Comparison of ENCODE assay signal across 8 cellular contexts in genomic region chr16:67807148-67807682, GRCh38. TPM values are rescaled to one million over a fixed set of nuclear protein-coding genes. Genes with fewer than 3 reads are reported as not detected.
A peak's percentile ranks its signal among the peaks of the same experiment; 100 is the strongest.
DNase-seq lines count a peak whose midpoint lies in the region; ATAC-seq and TF ChIP-seq lines count a peak whose summit lies in the region.

No MANE protein-coding gene starts in this region.

- no peaks in the 10 kb centered on the region for H3K27me3 ChIP-seq in thyroid gland

- TF ChIP-seq CTCF in thyroid gland (IDR thresholded peaks at IDR 0.05), result peak in 1 of 6 experiments; percentile 18

- H3K27ac ChIP-seq in thyroid gland, result peak overlapping the region in 2 of 3 donors; percentile 56 to 58

- H3K36me3 ChIP-seq in thyroid gland, result no peaks in the 10 kb centered on the region

- TF ChIP-seq POLR2A in thyroid gland (IDR thresholded peaks at IDR 0.05), result no peak

- no peaks in the 10 kb centered on the region for H3K27me3 Mint-ChIP-seq in activated T-cell treated with anti-CD3 and anti-CD28 coated beads, Interleukin-2, amount 50 U/mL, for 72 hours (ENCODE audit: low read depth)

- H3K4me3 Mint-ChIP-seq in activated T-cell treated with anti-CD3 and anti-CD28 coated beads, Interleukin-2, amount 50 U/mL, for 72 hours, result peak overlapping the region; percentile 94 to 97

- peaks cover 41% of the 10 kb centered on the region for H3K4me1 Mint-ChIP-seq in activated T-cell treated with anti-CD3 and anti-CD28 coated beads, Interleukin-2, amount 50 U/mL, for 72 hours (ENCODE audit: low read depth)

- no peaks in the 10 kb centered on the region for H3K9me3 Mint-ChIP-seq in activated T-cell treated with anti-CD3 and anti-CD28 coated beads, Interleukin-2, amount 50 U/mL, for 72 hours
- no peaks in the 10 kb centered on the region for H3K9me3 Mint-ChIP-seq in activated naive CD4-positive, alpha-beta T cell treated with anti-CD3 and anti-CD28 coated beads, Interleukin-2, amount 50 U/mL, for 72 hours

- peaks cover 17% of the 10 kb centered on the region in 2 donors for H3K4me1 ChIP-seq in thyroid gland

- peak overlapping the region; percentile 87 for H3K27ac Mint-ChIP-seq in activated T-cell treated with anti-CD3 and anti-CD28 coated beads, Interleukin-2, amount 50 U/mL, for 72 hours
- peak overlapping the region; percentile 86 to 99 for H3K27ac Mint-ChIP-seq in activated naive CD4-positive, alpha-beta T cell treated with anti-CD3 and anti-CD28 coated beads, Interleukin-2, amount 50 U/mL, for 72 hours

- no peak for ATAC-seq in activated T-cell treated with anti-CD3 and anti-CD28 coated beads, Interleukin-2, amount 50 U/mL, for 72 hours (replicated peaks in 1 of 2)
- no peak for ATAC-seq in activated naive CD4-positive, alpha-beta T cell treated with anti-CD3 and anti-CD28 coated beads, Interleukin-2, amount 50 U/mL, for 72 hours

- intact Hi-C loops in thyroid gland (cut with DNase I), result loop anchor here (5.0 kb wide), 1 partner anchor 35 kb away; the partner anchor contains the start of gene THAP11

- no peak for DNase-seq in activated T-cell treated with anti-CD3 and anti-CD28 coated beads, Interleukin-2, amount 50 U/mL, for 72 hours
- DNase-seq in activated T-cell treated with anti-CD3 and anti-CD28 coated beads for 4 hours, result no peak
- DNase-seq in activated naive CD4-positive, alpha-beta T cell treated with anti-CD3 and anti-CD28 coated beads, Interleukin-2, amount 50 U/mL, for 72 hours (ENCODE audit: low spot score in 2 of 2), result no peak
- peak; percentile 7 for DNase-seq in left kidney (ENCODE audit: low read depth, low spot score)
- DNase-seq in thyroid gland, result no peak
- no peak for DNase-seq in T-helper 9 cell
- DNase-seq in DMS114 treated with DMSO at 0.1 percent for 48 hours (lab: John Stamatoyannopoulos, UW; ENCODE audit: unreplicated experiment), result no peak
- no peak for DNase-seq in nucleus accumbens (lab: John Stamatoyannopoulos, UW)

- peak overlapping the region; percentile 9 to 64 (median 20) for H3K4me3 ChIP-seq in thyroid gland (replicated peaks in 1 of 3)

- H3K36me3 Mint-ChIP-seq in activated T-cell treated with anti-CD3 and anti-CD28 coated beads, Interleukin-2, amount 50 U/mL, for 72 hours (ENCODE audit: insufficient read depth in 2 of 2), result peaks cover 9 to 10% of the 10 kb centered on the region in 2 donors
- peaks cover 11 to 23% of the 10 kb centered on the region in 2 donors for H3K36me3 Mint-ChIP-seq in activated naive CD4-positive, alpha-beta T cell treated with anti-CD3 and anti-CD28 coated beads, Interleukin-2, amount 50 U/mL, for 72 hours

- H3K9me3 ChIP-seq in thyroid gland, result no peaks in the 10 kb centered on the region

- 32 to 37% methylated on average over 17 to 24 of the region's 24 CpGs for WGBS in thyroid gland, 2 donors

RNA-seq across cellular contexts. Expression of gene TSNAXIP1, which starts 0.5 kb away (rescaled TPM):
- total RNA-seq in activated T-cell treated with anti-CD3 and anti-CD28 coated beads, Interleukin-2, amount 50 U/mL, for 72 hours, result under 1 TPM; 0.39 to 0.86 TPM
- under 1 TPM in 1 of 2 donors, not detected in 1; 0.35 TPM for total RNA-seq in activated naive CD4-positive, alpha-beta T cell treated with anti-CD3 and anti-CD28 coated beads, Interleukin-2, amount 50 U/mL, for 72 hours
- total RNA-seq in thyroid gland, result 1 to 10 TPM in 2 of 4 donors, under 1 TPM in 2; 0.34 to 3.2 (median 0.93) TPM

RNA-seq across cellular contexts. Expression of gene RANBP10, which starts 0.9 kb away (rescaled TPM):
- total RNA-seq in activated T-cell treated with anti-CD3 and anti-CD28 coated beads, Interleukin-2, amount 50 U/mL, for 72 hours, result 10 to 100 TPM; 17.1 to 24.8 TPM
- total RNA-seq in activated naive CD4-positive, alpha-beta T cell treated with anti-CD3 and anti-CD28 coated beads, Interleukin-2, amount 50 U/mL, for 72 hours, result 10 to 100 TPM; 18.3 to 21.2 TPM
- total RNA-seq in thyroid gland, result 10 to 100 TPM in 2 of 4 donors, 1 to 10 TPM in 2; 9.2 to 13.0 (median 11.0) TPM

RNA-seq across cellular contexts. Expression of gene THAP11, which starts 34.9 kb away (rescaled TPM):
- total RNA-seq in activated T-cell treated with anti-CD3 and anti-CD28 coated beads, Interleukin-2, amount 50 U/mL, for 72 hours, result 10 to 100 TPM; 31.7 to 39.2 TPM
- total RNA-seq in activated naive CD4-positive, alpha-beta T cell treated with anti-CD3 and anti-CD28 coated beads, Interleukin-2, amount 50 U/mL, for 72 hours, result 10 to 100 TPM; 26.9 to 43.2 TPM
- total RNA-seq in thyroid gland, result 10 to 100 TPM; 53.5 to 79.0 (median 67.8) TPM

RNA-seq across cellular contexts. Expression of gene NUTF2, which starts 39.5 kb away (rescaled TPM):
- 10 to 100 TPM; 80.8 to 90.1 TPM for total RNA-seq in activated T-cell treated with anti-CD3 and anti-CD28 coated beads, Interleukin-2, amount 50 U/mL, for 72 hours
- total RNA-seq in activated naive CD4-positive, alpha-beta T cell treated with anti-CD3 and anti-CD28 coated beads, Interleukin-2, amount 50 U/mL, for 72 hours, result 100 to 1,000 TPM; 111 to 160 TPM
- 100 to 1,000 TPM in 1 of 4 donors, 10 to 100 TPM in 3; 31.6 to 153 (median 58.4) TPM for total RNA-seq in thyroid gland

RNA-seq across cellular contexts. Expression of gene CENPT, which starts 40.3 kb away (rescaled TPM):
- 10 to 100 TPM; 43.6 to 59.4 TPM for total RNA-seq in activated T-cell treated with anti-CD3 and anti-CD28 coated beads, Interleukin-2, amount 50 U/mL, for 72 hours
- total RNA-seq in activated naive CD4-positive, alpha-beta T cell treated with anti-CD3 and anti-CD28 coated beads, Interleukin-2, amount 50 U/mL, for 72 hours, result 10 to 100 TPM; 49.5 to 86.4 TPM
- 10 to 100 TPM; 15.7 to 43.8 (median 26.2) TPM for total RNA-seq in thyroid gland
